2 cellular contexts compared by ENCODE assay signal in genomic region chr15:89695198-89695597, GRCh38.
TF ChIP-seq lines count a peak whose summit lies in the region.

No MANE protein-coding gene starts in this region.

TF ChIP-seq in K562, 482 proteins besides CTCF, POLR2A, EP300 and RAD21:
- TF ChIP-seq CBX2 (IDR thresholded peaks at IDR 0.05; ENCODE audit: insufficient read depth, low read length, poor library complexity, severe bottlenecking) (peak; percentile 54), NELFE (IDR thresholded peaks at IDR 0.05; ENCODE audit: insufficient read depth, insufficient read length) (no peak)

TF ChIP-seq in liver, 16 proteins besides CTCF, POLR2A, EP300 and RAD21:
- TF ChIP-seq HNF4G (IDR thresholded peaks at IDR 0.05): peak; percentile 9
- peak; percentile 37 to 61 for TF ChIP-seq HNF4A (conservative IDR thresholded peaks at IDR 0.05)
- no peak for TF ChIP-seq MAX (IDR thresholded peaks at IDR 0.05)
- peak; percentile 22 for TF ChIP-seq SP1 (IDR thresholded peaks at IDR 0.05)
